ENCODE assay signal across 1 cellular context in genomic region chr19:13880059-13880672, GRCh38.
TF ChIP-seq lines count a peak whose summit lies in the region.

No MANE protein-coding gene starts in this region.

TF ChIP-seq in K562, 482 proteins besides CTCF, POLR2A, EP300 and RAD21 (continued from another document and continues in another):
- TF ChIP-seq ZNF12 (CRISPR knock-in tag; IDR thresholded peaks at IDR 0.05) (no peak), ZNF740 (CRISPR knock-in tag; IDR thresholded peaks at IDR 0.05) (no peak), ZNF740 (tag; IDR thresholded peaks at IDR 0.05) (no peak), ZKSCAN3 (CRISPR knock-in tag; IDR thresholded peaks at IDR 0.05) (no peak), ZNF511 (CRISPR knock-in tag; IDR thresholded peaks at IDR 0.05) (no peak), POLR2AphosphoS2 (IDR thresholded peaks at IDR 0.05; ENCODE audit: low read length) (0 out of 2 replicates have a peak, but pooled peaks have one; percentile 43), TCF7L2 (IDR thresholded peaks at IDR 0.05; ENCODE audit: low read depth, low read length) (no peak), RBM22 (IDR thresholded peaks at IDR 0.05; ENCODE audit: low read depth, low read length, poor library complexity, severe bottlenecking) (no peak), GABPB1 (CRISPR knock-in tag; IDR thresholded peaks at IDR 0.05) (peak; percentile 85), TGIF2 (CRISPR knock-in tag; IDR thresholded peaks at IDR 0.05) (no peak), KDM2B (CRISPR knock-in tag; IDR thresholded peaks at IDR 0.05) (no peak), JUND (IDR thresholded peaks at IDR 0.05; ENCODE audit: borderline replicate concordance, low read depth, low read length) (peak; percentile 100), JUND (tag; IDR thresholded peaks at IDR 0.05; ENCODE audit: borderline replicate concordance, low read depth, low read length) (peak; percentile 98; the same call in 2 of the 3 replicates), HCFC1 (IDR thresholded peaks at IDR 0.05; ENCODE audit: low read depth, low read length) (peak; percentile 58), OTX1 (CRISPR knock-in tag; IDR thresholded peaks at IDR 0.05) (no peak), ZBTB33 (CRISPR knock-in tag; IDR thresholded peaks at IDR 0.05) (peak; percentile 95), KDM5B (IDR thresholded peaks at IDR 0.05; ENCODE audit: insufficient replicate concordance, low read depth, low read length) (peak; percentile 47), ZNF609 (CRISPR knock-in tag; IDR thresholded peaks at IDR 0.05; ENCODE audit: borderline replicate concordance) (peak; percentile 73; the same call in 1 of the 2 replicates), ATF4 (CRISPR knock-in tag; IDR thresholded peaks at IDR 0.05) (no peak), GABPA (tag; conservative IDR thresholded peaks at IDR 0.05; ENCODE audit: low read depth) (no peak), SMARCA4 (IDR thresholded peaks at IDR 0.05) (peak; percentile 79), ZNF165 (CRISPR knock-in tag; IDR thresholded peaks at IDR 0.05; ENCODE audit: borderline replicate concordance) (no peak), ARID3B (CRISPR knock-in tag; IDR thresholded peaks at IDR 0.05; ENCODE audit: borderline replicate concordance) (no peak), SIN3A (IDR thresholded peaks at IDR 0.05; ENCODE audit: borderline replicate concordance in 2 of 2, control insufficient read depth in 1 of 2, low read depth in 2 of 2, low read length in 2 of 2) (0 out of 4 replicates have a peak, but pooled peaks of 1 of the 2 experiments have one; percentile 32), MYNN (IDR thresholded peaks at IDR 0.05) (peak; percentile 88; the same call in 1 of the 2 replicates), MYNN (CRISPR knock-in tag; IDR thresholded peaks at IDR 0.05) (no peak), NEUROD1 (IDR thresholded peaks at IDR 0.05; ENCODE audit: borderline replicate concordance, low read depth, low read length, partially characterized antibody) (peak; percentile 71), NR2F6 (CRISPR knock-in tag; IDR thresholded peaks at IDR 0.05) (no peak), KLF1 (tag; IDR thresholded peaks at IDR 0.05) (no peak), E2F1 (CRISPR knock-in tag; IDR thresholded peaks at IDR 0.05) (no peak), CREB5 (CRISPR knock-in tag; IDR thresholded peaks at IDR 0.05) (no peak), ZBTB43 (CRISPR knock-in tag; IDR thresholded peaks at IDR 0.05) (no peak), HOMEZ (CRISPR knock-in tag; IDR thresholded peaks at IDR 0.05) (no peak), FUS (optimal IDR thresholded peaks at IDR 0.05; ENCODE audit: low read depth, low read length) (no peak), HNRNPUL1 (IDR thresholded peaks at IDR 0.05; ENCODE audit: low read length) (no peak), ETS2 (tag; IDR thresholded peaks at IDR 0.05; ENCODE audit: borderline replicate concordance, poor library complexity, severe bottlenecking) (no peak), FOXK1 (CRISPR knock-in tag; IDR thresholded peaks at IDR 0.05; ENCODE audit: borderline replicate concordance) (peak; percentile 41; the same call in 1 of the 2 replicates), TAF15 (IDR thresholded peaks at IDR 0.05; ENCODE audit: low read depth, low read length) (no peak), CHCHD3 (CRISPR knock-in tag; IDR thresholded peaks at IDR 0.05) (no peak), MXD1 (CRISPR knock-in tag; IDR thresholded peaks at IDR 0.05; ENCODE audit: borderline replicate concordance, poor library complexity, severe bottlenecking) (no peak), ATF3 (IDR thresholded peaks at IDR 0.05) (peak; percentile 98), ATF3 (CRISPR knock-in tag; conservative IDR thresholded peaks at IDR 0.05) (peak; percentile 99), NR1H2 (CRISPR knock-in tag; IDR thresholded peaks at IDR 0.05) (no peak), PHF21A (IDR thresholded peaks at IDR 0.05; ENCODE audit: borderline replicate concordance, low read depth) (no peak), ATF1 (CRISPR knock-in tag; IDR thresholded peaks at IDR 0.05) (no peak; the same call in 1 of the 2 replicates), ATF1 (tag; IDR thresholded peaks at IDR 0.05) (peak; percentile 95)
